ENCODE assay signal across 1 cellular context in genomic region chr22:21014202-21015050, GRCh38.
A peak's percentile ranks its signal among the peaks of the same experiment; 100 is the strongest.
TF ChIP-seq lines count a peak whose summit lies in the region.

No MANE protein-coding gene starts in this region.

TF ChIP-seq in K562, 482 proteins besides CTCF, POLR2A, EP300 and RAD21 (continued from another document and continues in another):
- TF ChIP-seq AFF1 (IDR thresholded peaks at IDR 0.05; ENCODE audit: low read depth in 1 of 2, partially characterized antibody in 2 of 2) (no peak), PURB (CRISPR knock-in tag; IDR thresholded peaks at IDR 0.05; ENCODE audit: low read depth) (no peak), PTBP1 (IDR thresholded peaks at IDR 0.05; ENCODE audit: low read depth, low read length) (0 out of 2 replicates have a peak, but pooled peaks have one; percentile 83), SMARCC2 (IDR thresholded peaks at IDR 0.05; ENCODE audit: low read depth) (no peak), ZC3H11A (IDR thresholded peaks at IDR 0.05; ENCODE audit: low read depth, low read length) (0 out of 2 replicates have a peak, but pooled peaks have one; percentile 21), CHD7 (IDR thresholded peaks at IDR 0.05; ENCODE audit: low read depth, low read length) (no peak), NR2F6 (CRISPR knock-in tag; IDR thresholded peaks at IDR 0.05) (peak; percentile 98), SMARCB1 (IDR thresholded peaks at IDR 0.05; ENCODE audit: insufficient read length, low read depth) (peak; percentile 5), CREB3 (tag; conservative IDR thresholded peaks at IDR 0.05; ENCODE audit: low read depth) (no peak), TGIF2 (CRISPR knock-in tag; IDR thresholded peaks at IDR 0.05) (no peak), CBX1 (IDR thresholded peaks at IDR 0.05; ENCODE audit: low read depth) (no peak), ZKSCAN1 (IDR thresholded peaks at IDR 0.05; ENCODE audit: low read depth, low read length) (peak; percentile 52), RFX7 (CRISPR knock-in tag; IDR thresholded peaks at IDR 0.05) (peak; percentile 83; the same call in 1 of the 2 replicates), FOXO4 (CRISPR knock-in tag; IDR thresholded peaks at IDR 0.05) (peak; percentile 92; the same call in 1 of the 2 replicates), MCM3 (IDR thresholded peaks at IDR 0.05) (no peak), CHD4 (IDR thresholded peaks at IDR 0.05; ENCODE audit: insufficient read depth, insufficient replicate concordance, low read depth, low read length, poor library complexity, severe bottlenecking) (no peak), XRCC5 (IDR thresholded peaks at IDR 0.05; ENCODE audit: low read depth, low read length) (no peak), SAP30 (IDR thresholded peaks at IDR 0.05; ENCODE audit: borderline replicate concordance, insufficient read depth, low read depth, low read length, poor library complexity, severe bottlenecking) (peak; percentile 84), E2F3 (CRISPR knock-in tag; IDR thresholded peaks at IDR 0.05) (peak; percentile 85), JUND (IDR thresholded peaks at IDR 0.05; ENCODE audit: borderline replicate concordance, low read depth, low read length) (peak; percentile 85), JUND (tag; IDR thresholded peaks at IDR 0.05; ENCODE audit: borderline replicate concordance, low read depth, low read length) (peak; percentile 87; the same call in 2 of the 3 replicates), ZNF197 (CRISPR knock-in tag; IDR thresholded peaks at IDR 0.05; ENCODE audit: low read depth) (no peak), ZNF75A (CRISPR knock-in tag; IDR thresholded peaks at IDR 0.05) (peak; percentile 51), MTF1 (CRISPR knock-in tag; IDR thresholded peaks at IDR 0.05; ENCODE audit: borderline replicate concordance) (no peak), NFE2L1 (tag; IDR thresholded peaks at IDR 0.05; ENCODE audit: borderline replicate concordance, low read depth) (no peak), CBX5 (IDR thresholded peaks at IDR 0.05; ENCODE audit: borderline replicate concordance, low read depth) (no peak), TEAD1 (CRISPR knock-in tag; IDR thresholded peaks at IDR 0.05) (peak in 1 of 2 experiments; percentile 73; a peak in 2 of 4 replicates), KDM5B (IDR thresholded peaks at IDR 0.05; ENCODE audit: insufficient replicate concordance, low read depth, low read length) (peak; percentile 64), ZSCAN29 (IDR thresholded peaks at IDR 0.05) (no peak), ZNF785 (CRISPR knock-in tag; IDR thresholded peaks at IDR 0.05) (no peak), WHSC1 (IDR thresholded peaks at IDR 0.05; ENCODE audit: low read length) (peak; percentile 90), EHMT2 (IDR thresholded peaks at IDR 0.05) (no peak), CBX3 (IDR thresholded peaks at IDR 0.05; ENCODE audit: borderline replicate concordance in 1 of 2, low read length in 2 of 2) (peak; percentile 57 to 70), ZNF444 (CRISPR knock-in tag; IDR thresholded peaks at IDR 0.05) (peak; percentile 66; the same call in 1 of the 2 replicates), MEF2A (IDR thresholded peaks at IDR 0.05; ENCODE audit: control insufficient read depth, low read depth, low read length) (no peak), HNRNPK (IDR thresholded peaks at IDR 0.05; ENCODE audit: low read depth, low read length, poor library complexity, severe bottlenecking) (no peak), GABPB2 (CRISPR knock-in tag; conservative IDR thresholded peaks at IDR 0.05) (no peak; the same call in 1 of the 2 replicates), MTA3 (IDR thresholded peaks at IDR 0.05; ENCODE audit: borderline replicate concordance) (no peak), TBL1XR1 (IDR thresholded peaks at IDR 0.05; ENCODE audit: low read length in 2 of 2) (peak; percentile 94 to 95), ZNF121 (CRISPR knock-in tag; conservative IDR thresholded peaks at IDR 0.05) (no peak), MECOM (CRISPR knock-in tag; IDR thresholded peaks at IDR 0.05) (no peak), CBFA2T2 (conservative IDR thresholded peaks at IDR 0.05) (no peak), SAFB (IDR thresholded peaks at IDR 0.05; ENCODE audit: borderline replicate concordance, low read depth, low read length) (peak; percentile 59; the same call in 1 of the 2 replicates), ZNF551 (CRISPR knock-in tag; IDR thresholded peaks at IDR 0.05) (no peak), GTF2B (IDR thresholded peaks at IDR 0.05; ENCODE audit: extremely low read depth, insufficient read length) (no peak), CBFA2T3 (IDR thresholded peaks at IDR 0.05) (no peak), RBFOX2 (IDR thresholded peaks at IDR 0.05; ENCODE audit: low read depth, low read length) (peak; percentile 82), KAT7 (CRISPR knock-in tag; IDR thresholded peaks at IDR 0.05; ENCODE audit: borderline replicate concordance) (no peak)
